Comparison of ENCODE assay signal across 12 cellular contexts in genomic region chr6:113416166-113416565, GRCh38.
"Had no signal": no experiment of that assay in that cellular context is flagged by ENCODE, and none has a peak within 500 bp of the region (broad histone marks: within the 10 kb centered on the region; RNA-seq: fewer than 3 reads in every experiment).

No MANE protein-coding gene starts in this region.

- H3K27me3 Mint-ChIP-seq: activated CD4-positive, alpha-beta memory T cell treated with anti-CD3 and anti-CD28 coated beads for 36 hours had no signal

- H3K9me3 Mint-ChIP-seq: activated CD4-positive, alpha-beta memory T cell treated with anti-CD3 and anti-CD28 coated beads for 36 hours; activated T-cell treated with anti-CD3 and anti-CD28 coated beads, Interleukin-2, amount 50 U/mL, for 4 hours had no signal

- DNase-seq: activated CD4-positive, alpha-beta memory T cell treated with anti-CD3 and anti-CD28 coated beads for 36 hours; activated CD4-positive, alpha-beta T cell treated with anti-CD3 and anti-CD28 coated beads for 1 hour; activated gamma-delta T cell; activated T-cell treated with anti-CD3 and anti-CD28 coated beads, Interleukin-2, amount 50 U/mL, for 4 hours; left colon; naive thymus-derived CD4-positive, alpha-beta T cell had no signal

- H3K4me1 Mint-ChIP-seq: stimulated activated effector memory CD8-positive, alpha-beta T cell treated with anti-CD3 and anti-CD28 coated beads, Interleukin-12 subunit alpha, Interleukin-12 subunit beta, amount 100 ng/mL, for 72 hours had no signal

- H3K4me3 ChIP-seq: lung, right atrium auricular region, smooth muscle cell, tibial nerve had no signal

- H3K36me3 Mint-ChIP-seq: activated CD4-positive, alpha-beta memory T cell treated with anti-CD3 and anti-CD28 coated beads for 36 hours; activated naive CD8-positive, alpha-beta T cell; naive thymus-derived CD4-positive, alpha-beta T cell; stimulated activated effector memory CD8-positive, alpha-beta T cell treated with anti-CD3 and anti-CD28 coated beads, Interleukin-12 subunit alpha, Interleukin-12 subunit beta, amount 100 ng/mL, for 72 hours had no signal

- ATAC-seq: activated T-cell treated with anti-CD3 and anti-CD28 coated beads, Interleukin-2, amount 50 U/mL, for 4 hours; left colon; naive thymus-derived CD4-positive, alpha-beta T cell; stimulated activated effector memory CD8-positive, alpha-beta T cell treated with anti-CD3 and anti-CD28 coated beads, Interleukin-12 subunit alpha, Interleukin-12 subunit beta, amount 100 ng/mL, for 72 hours had no signal

- H3K27ac Mint-ChIP-seq: activated CD4-positive, alpha-beta memory T cell treated with anti-CD3 and anti-CD28 coated beads for 36 hours; activated naive CD8-positive, alpha-beta T cell; naive thymus-derived CD4-positive, alpha-beta T cell; stimulated activated effector memory CD8-positive, alpha-beta T cell treated with anti-CD3 and anti-CD28 coated beads, Interleukin-12 subunit alpha, Interleukin-12 subunit beta, amount 100 ng/mL, for 72 hours had no signal

- H3K4me3 Mint-ChIP-seq: activated CD4-positive, alpha-beta memory T cell treated with anti-CD3 and anti-CD28 coated beads for 36 hours; activated naive CD8-positive, alpha-beta T cell; activated T-cell treated with anti-CD3 and anti-CD28 coated beads, Interleukin-2, amount 50 U/mL, for 4 hours; naive thymus-derived CD4-positive, alpha-beta T cell; stimulated activated effector memory CD8-positive, alpha-beta T cell treated with anti-CD3 and anti-CD28 coated beads, Interleukin-12 subunit alpha, Interleukin-12 subunit beta, amount 100 ng/mL, for 72 hours had no signal
